ENCODE assay signal across 24 cellular contexts in the genomic region with DNA sequence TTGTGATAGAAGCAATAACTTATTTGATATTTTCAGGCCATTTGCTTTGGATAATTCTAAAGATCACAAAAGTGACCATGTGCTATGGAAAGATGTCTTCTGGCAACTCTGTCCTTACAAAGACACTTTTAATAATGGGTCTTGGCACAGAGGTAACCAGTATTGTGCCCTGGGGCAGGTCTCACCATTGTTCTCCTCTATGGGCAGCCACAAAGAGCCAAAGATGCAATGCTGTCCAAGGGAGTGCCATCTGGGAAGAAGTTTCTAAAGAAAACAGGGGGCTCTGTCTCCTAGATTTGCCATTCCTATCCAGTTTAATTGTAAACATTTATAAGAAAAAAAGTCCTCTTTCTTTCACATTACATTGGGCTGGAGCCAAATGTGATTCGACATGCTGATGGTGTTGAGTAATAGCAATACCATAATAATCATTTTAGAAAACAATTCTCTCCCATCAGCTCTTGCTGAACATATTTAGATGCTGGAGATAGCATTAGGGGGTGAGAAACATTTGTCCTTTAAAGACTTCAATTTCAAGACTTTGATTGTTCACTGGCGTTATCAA.
"Had no signal": no experiment of that assay in that cellular context is flagged by ENCODE, and none has a peak within 500 bp of the region (broad histone marks: within the 10 kb centered on the region; RNA-seq: fewer than 3 reads in every experiment).

No MANE protein-coding gene starts in this region.

- FAIRE-seq: endothelial cell of umbilical vein, frontal cortex, kidney had no signal

- H3K9me3 Mint-ChIP-seq: activated CD4-positive, alpha-beta memory T cell treated with anti-CD3 and anti-CD28 coated beads, Interleukin-2, amount 10 ng/mL, durations not matched to agents 7 days and 5 days; stimulated activated naive CD8-positive, alpha-beta T cell treated with anti-CD3 and anti-CD28 coated beads, Interleukin-15, Interleukin-2, amounts not matched to agents 100 ng/mL and 50 ng/mL, for 24 hours had no signal

- H3K27me3 ChIP-seq: body of pancreas, esophagus squamous epithelium, right atrium auricular region, suprapubic skin, vagina had no signal

- DNase-seq: activated CD4-positive, alpha-beta memory T cell treated with anti-CD3 and anti-CD28 coated beads, Interleukin-2, amount 10 ng/mL, durations not matched to agents 7 days and 5 days; activated CD4-positive, alpha-beta T cell treated with anti-CD3 and anti-CD28 coated beads for 36 hours; activated CD8-positive, alpha-beta memory T cell treated with anti-CD3 and anti-CD28 coated beads, Interleukin-2, amount 10 ng/mL, durations not matched to agents 7 days and 5 days; amniotic stem cell; body of pancreas; caudate nucleus; cortex of kidney; effector CD4-positive, alpha-beta T cell; esophagus squamous epithelium; kidney; stimulated activated CD4-positive, alpha-beta T cell treated with anti-CD3 and anti-CD28 coated beads, Interleukin-15, amount 100 ng/mL, for 24 hours; stimulated activated CD4-positive, alpha-beta T cell treated with anti-CD3 and anti-CD28 coated beads, Interleukin-2, amount 100 ng/mL, for 48 hours; trophoblast cell had no signal

- H3K4me1 ChIP-seq: body of pancreas, prostate gland, right atrium auricular region, suprapubic skin, vagina had no signal

- H3K36me3 ChIP-seq: esophagus squamous epithelium, prostate gland, right atrium auricular region, suprapubic skin, vagina had no signal

- H3K4me3 ChIP-seq: body of pancreas, esophagus squamous epithelium, lung, prostate gland, right atrium auricular region, suprapubic skin, vagina had no signal

- H3K9me3 ChIP-seq: body of pancreas, esophagus squamous epithelium, prostate gland, right atrium auricular region, suprapubic skin, vagina had no signal

- H3K27me3 Mint-ChIP-seq: activated CD4-positive, alpha-beta memory T cell treated with anti-CD3 and anti-CD28 coated beads, Interleukin-2, amount 10 ng/mL, durations not matched to agents 7 days and 5 days; activated CD4-positive, alpha-beta T cell treated with anti-CD3 and anti-CD28 coated beads for 36 hours; activated CD8-positive, alpha-beta memory T cell treated with anti-CD3 and anti-CD28 coated beads, Interleukin-2, amount 10 ng/mL, durations not matched to agents 7 days and 5 days; activated naive CD8-positive, alpha-beta T cell; stimulated activated naive CD8-positive, alpha-beta T cell treated with anti-CD3 and anti-CD28 coated beads, Interleukin-15, Interleukin-2, amounts not matched to agents 100 ng/mL and 50 ng/mL, for 24 hours had no signal

- H3K27ac ChIP-seq: body of pancreas, esophagus squamous epithelium, prostate gland, right atrium auricular region, suprapubic skin, vagina had no signal

- H3K27ac Mint-ChIP-seq: activated CD4-positive, alpha-beta memory T cell treated with anti-CD3 and anti-CD28 coated beads, Interleukin-2, amount 10 ng/mL, durations not matched to agents 7 days and 5 days; activated CD4-positive, alpha-beta T cell treated with anti-CD3 and anti-CD28 coated beads for 36 hours; activated CD8-positive, alpha-beta memory T cell treated with anti-CD3 and anti-CD28 coated beads, Interleukin-2, amount 10 ng/mL, durations not matched to agents 7 days and 5 days; activated naive CD8-positive, alpha-beta T cell; mesothelial cell of epicardium; stimulated activated naive CD8-positive, alpha-beta T cell treated with anti-CD3 and anti-CD28 coated beads, Interleukin-15, Interleukin-2, amounts not matched to agents 100 ng/mL and 50 ng/mL, for 24 hours; WTC11 had no signal

- H3K4me3 Mint-ChIP-seq: activated CD4-positive, alpha-beta memory T cell treated with anti-CD3 and anti-CD28 coated beads, Interleukin-2, amount 10 ng/mL, durations not matched to agents 7 days and 5 days; activated CD4-positive, alpha-beta T cell treated with anti-CD3 and anti-CD28 coated beads for 36 hours; activated CD8-positive, alpha-beta memory T cell treated with anti-CD3 and anti-CD28 coated beads, Interleukin-2, amount 10 ng/mL, durations not matched to agents 7 days and 5 days; activated naive CD8-positive, alpha-beta T cell; mesothelial cell of epicardium; stimulated activated naive CD8-positive, alpha-beta T cell treated with anti-CD3 and anti-CD28 coated beads, Interleukin-15, Interleukin-2, amounts not matched to agents 100 ng/mL and 50 ng/mL, for 24 hours; WTC11 had no signal

- H3K36me3 Mint-ChIP-seq: activated CD8-positive, alpha-beta memory T cell treated with anti-CD3 and anti-CD28 coated beads, Interleukin-2, amount 10 ng/mL, durations not matched to agents 7 days and 5 days; activated naive CD8-positive, alpha-beta T cell; mesothelial cell of epicardium; WTC11 had no signal

- H3K4me1 Mint-ChIP-seq: activated CD8-positive, alpha-beta memory T cell treated with anti-CD3 and anti-CD28 coated beads, Interleukin-2, amount 10 ng/mL, durations not matched to agents 7 days and 5 days had no signal
